6 cellular contexts compared by ENCODE assay signal in the genomic region with DNA sequence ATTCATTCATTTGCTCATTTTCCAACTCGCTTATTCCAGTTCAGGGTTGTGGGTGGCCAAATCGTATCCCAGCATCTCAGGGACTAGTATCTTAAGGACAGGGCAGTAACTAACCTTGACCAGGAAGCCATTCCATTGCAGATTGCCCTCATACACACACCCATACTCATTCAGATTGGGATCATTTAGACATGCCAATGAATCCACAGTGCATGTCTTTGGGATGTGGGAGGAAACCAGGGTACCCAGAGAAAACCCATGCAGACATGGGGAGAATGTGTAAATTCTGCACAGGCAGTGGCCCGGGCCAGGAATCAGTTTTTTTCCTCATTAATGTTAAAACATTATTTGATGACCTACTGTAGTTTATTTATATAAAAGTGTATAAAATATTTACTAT.
"Had no signal": no experiment of that assay in that cellular context is flagged by ENCODE, and none has a peak within 500 bp of the region (broad histone marks: within the 10 kb centered on the region; RNA-seq: fewer than 3 reads in every experiment).

No MANE protein-coding gene starts in this region.

- DNase-seq: KBM-7, KG1 had no signal

- FAIRE-seq: HTR-8/SVneo, K562 had no signal

- H3K4me3 Mint-ChIP-seq: IgD-negative memory B cell had no signal

- ATAC-seq: K562 had no signal

- H3K27ac Mint-ChIP-seq: IgD-negative memory B cell had no signal

- H3K9me3 Mint-ChIP-seq: IgD-negative memory B cell had no signal

- H3K27ac ChIP-seq: HL-60 had no signal

- H3K4me1 Mint-ChIP-seq: IgD-negative memory B cell had no signal

- H3K27me3 Mint-ChIP-seq: IgD-negative memory B cell had no signal

- H3K4me3 ChIP-seq: K562 had no signal
